In the genomic region with DNA sequence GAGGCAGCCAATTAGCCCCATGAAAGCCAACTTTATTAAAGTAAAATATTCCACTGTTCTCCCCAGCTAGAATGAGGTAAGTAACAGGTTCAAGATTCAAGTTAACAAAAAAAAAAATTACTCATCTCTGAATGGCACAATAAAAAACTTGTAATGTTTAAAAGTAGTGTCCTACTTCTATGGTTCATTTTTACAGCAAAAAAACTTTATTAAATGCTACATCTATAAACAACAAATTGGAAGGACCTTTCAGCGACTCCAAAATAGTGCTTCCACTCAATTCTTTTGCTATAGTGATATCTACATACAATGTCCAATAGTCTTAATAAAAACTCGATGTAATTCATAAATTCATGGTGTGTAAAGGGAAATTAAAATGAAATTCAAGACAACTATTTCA, we compare ENCODE assay signal across 29 cellular contexts.
"Had no signal": no experiment of that assay in that cellular context is flagged by ENCODE, and none has a peak within 500 bp of the region (broad histone marks: within the 10 kb centered on the region; RNA-seq: fewer than 3 reads in every experiment).

No MANE protein-coding gene starts in this region.

- H3K27me3 ChIP-seq: stomach, suprapubic skin, testis, thyroid gland, tibial artery, tibial nerve, transverse colon, upper lobe of left lung, upper lobe of right lung, uterus, vagina had no signal

- DNase-seq: stimulated activated CD4-positive, alpha-beta T cell treated with anti-CD3 and anti-CD28 coated beads, Interleukin-2, amount 100 ng/mL, for 48 hours; stimulated activated CD4-positive, alpha-beta T cell treated with anti-CD3 and anti-CD28 coated beads, Interleukin-4, amount 100 ng/mL, for 1 hour; stimulated activated CD4-positive, alpha-beta T cell treated with anti-CD3 and anti-CD28 coated beads, Interleukin-4, amount 100 ng/mL, for 24 hours; stimulated activated CD4-positive, alpha-beta T cell treated with anti-CD3 and anti-CD28 coated beads, Interleukin-4, amount 100 ng/mL, for 4 hours; stimulated activated CD8-positive, alpha-beta memory T cell treated with anti-CD3 and anti-CD28 coated beads, Interleukin-4, amount 100 ng/mL, for 48 hours; stimulated activated naive B cell treated with anti-CD40 and anti-IgM and Interleukin-4, amounts not matched to agents 10 μg/mL and 1 μg/mL and 100 μg/mL, for 72 hours; stimulated activated naive CD4-positive, alpha-beta T cell; stimulated activated naive CD4-positive, alpha-beta T cell treated with Interleukin-2 at 50 U/mL for 16 hours; stimulated activated naive CD8-positive, alpha-beta T cell treated with anti-CD3 and anti-CD28 coated beads, Interleukin-15, amount 100 ng/mL, for 72 hours; stimulated activated naive CD8-positive, alpha-beta T cell treated with anti-CD3 and anti-CD28 coated beads, Interleukin-15, Interleukin-2, amounts not matched to agents 100 U/mL and 50 U/mL, for 24 hours; stomach; substantia nigra; testis; thyroid gland; tibial artery; transverse colon; trophoblast cell; upper lobe of left lung; upper lobe of right lung; uterus had no signal

- H3K27ac Mint-ChIP-seq: stimulated activated effector memory CD8-positive, alpha-beta T cell treated with anti-CD3 and anti-CD28 coated beads, Interleukin-12 subunit alpha, Interleukin-12 subunit beta, amount 100 ng/mL, for 72 hours; stimulated activated memory B cell treated with anti-CD40 and anti-IgM and Interleukin-4, amounts not matched to agents 10 μg/mL and 1 μg/mL and 100 μg/mL, for 72 hours; stimulated activated naive B cell treated with anti-CD40 and anti-IgM and Interleukin-4, amounts not matched to agents 10 μg/mL and 1 μg/mL and 100 μg/mL, for 72 hours; stimulated activated naive CD8-positive, alpha-beta T cell treated with anti-CD3 and anti-CD28 coated beads, Interleukin-15, amount 100 ng/mL, for 72 hours; stimulated activated naive CD8-positive, alpha-beta T cell treated with anti-CD3 and anti-CD28 coated beads, Interleukin-15, Interleukin-2, amounts not matched to agents 100 ng/mL and 50 ng/mL, for 24 hours; type B pancreatic cell had no signal

- H3K4me1 ChIP-seq: stomach, suprapubic skin, testis, thyroid gland, tibial artery, tibial nerve, transverse colon, upper lobe of left lung, upper lobe of right lung, uterus, vagina had no signal

- H3K9me3 ChIP-seq: stomach, suprapubic skin, testis, thoracic aorta, thyroid gland, tibial artery, tibial nerve, transverse colon, upper lobe of left lung, upper lobe of right lung, uterus, vagina had no signal

- H3K27me3 Mint-ChIP-seq: stimulated activated memory B cell treated with anti-CD40 and anti-IgM and Interleukin-4, amounts not matched to agents 10 μg/mL and 1 μg/mL and 100 μg/mL, for 72 hours; stimulated activated naive B cell treated with anti-CD40 and anti-IgM and Interleukin-4, amounts not matched to agents 10 μg/mL and 1 μg/mL and 100 μg/mL, for 72 hours; stimulated activated naive CD8-positive, alpha-beta T cell treated with anti-CD3 and anti-CD28 coated beads, Interleukin-15, amount 100 ng/mL, for 72 hours; stimulated activated naive CD8-positive, alpha-beta T cell treated with anti-CD3 and anti-CD28 coated beads, Interleukin-15, Interleukin-2, amounts not matched to agents 100 ng/mL and 50 ng/mL, for 24 hours; type B pancreatic cell had no signal

- H3K36me3 ChIP-seq: thoracic aorta, thyroid gland, tibial artery, tibial nerve, upper lobe of left lung, upper lobe of right lung, uterus, vagina had no signal

- FAIRE-seq: urothelium cell line had no signal

- H3K4me3 Mint-ChIP-seq: stimulated activated effector memory CD8-positive, alpha-beta T cell treated with anti-CD3 and anti-CD28 coated beads, Interleukin-12 subunit alpha, Interleukin-12 subunit beta, amount 100 ng/mL, for 72 hours; stimulated activated memory B cell treated with anti-CD40 and anti-IgM and Interleukin-4, amounts not matched to agents 10 μg/mL and 1 μg/mL and 100 μg/mL, for 72 hours; stimulated activated naive B cell treated with anti-CD40 and anti-IgM and Interleukin-4, amounts not matched to agents 10 μg/mL and 1 μg/mL and 100 μg/mL, for 72 hours; stimulated activated naive CD8-positive, alpha-beta T cell treated with anti-CD3 and anti-CD28 coated beads, Interleukin-15, amount 100 ng/mL, for 72 hours; stimulated activated naive CD8-positive, alpha-beta T cell treated with anti-CD3 and anti-CD28 coated beads, Interleukin-15, Interleukin-2, amounts not matched to agents 100 ng/mL and 50 ng/mL, for 24 hours; type B pancreatic cell had no signal

- H3K27ac ChIP-seq: stomach, suprapubic skin, testis, thoracic aorta, thyroid gland, tibial artery, tibial nerve, transverse colon, upper lobe of left lung, upper lobe of right lung, uterus, vagina had no signal

- H3K9me3 Mint-ChIP-seq: stimulated activated effector memory CD8-positive, alpha-beta T cell treated with anti-CD3 and anti-CD28 coated beads, Interleukin-12 subunit alpha, Interleukin-12 subunit beta, amount 100 ng/mL, for 72 hours; stimulated activated memory B cell treated with anti-CD40 and anti-IgM and Interleukin-4, amounts not matched to agents 10 μg/mL and 1 μg/mL and 100 μg/mL, for 72 hours; stimulated activated naive B cell treated with anti-CD40 and anti-IgM and Interleukin-4, amounts not matched to agents 10 μg/mL and 1 μg/mL and 100 μg/mL, for 72 hours; stimulated activated naive CD8-positive, alpha-beta T cell treated with anti-CD3 and anti-CD28 coated beads, Interleukin-15, amount 100 ng/mL, for 72 hours; stimulated activated naive CD8-positive, alpha-beta T cell treated with anti-CD3 and anti-CD28 coated beads, Interleukin-15, Interleukin-2, amounts not matched to agents 100 ng/mL and 50 ng/mL, for 24 hours; type B pancreatic cell had no signal

- H3K4me3 ChIP-seq: stomach, suprapubic skin, testis, thoracic aorta, thyroid gland, tibial artery, tibial nerve, transverse colon, upper lobe of left lung, upper lobe of right lung, uterus, vagina had no signal

- H3K4me1 Mint-ChIP-seq: stimulated activated effector memory CD8-positive, alpha-beta T cell treated with anti-CD3 and anti-CD28 coated beads, Interleukin-12 subunit alpha, Interleukin-12 subunit beta, amount 100 ng/mL, for 72 hours; stimulated activated memory B cell treated with anti-CD40 and anti-IgM and Interleukin-4, amounts not matched to agents 10 μg/mL and 1 μg/mL and 100 μg/mL, for 72 hours; stimulated activated naive B cell treated with anti-CD40 and anti-IgM and Interleukin-4, amounts not matched to agents 10 μg/mL and 1 μg/mL and 100 μg/mL, for 72 hours; stimulated activated naive CD8-positive, alpha-beta T cell treated with anti-CD3 and anti-CD28 coated beads, Interleukin-15, amount 100 ng/mL, for 72 hours had no signal

- ATAC-seq: stimulated activated effector memory CD8-positive, alpha-beta T cell treated with anti-CD3 and anti-CD28 coated beads, Interleukin-12 subunit alpha, Interleukin-12 subunit beta, amount 100 ng/mL, for 72 hours; stimulated activated memory B cell treated with anti-CD40 and anti-IgM and Interleukin-4, amounts not matched to agents 10 μg/mL and 1 μg/mL and 100 μg/mL, for 72 hours; stimulated activated naive B cell treated with anti-CD40 and anti-IgM and Interleukin-4, amounts not matched to agents 10 μg/mL and 1 μg/mL and 100 μg/mL, for 72 hours; stimulated activated naive CD8-positive, alpha-beta T cell treated with anti-CD3 and anti-CD28 coated beads, Interleukin-15, amount 100 ng/mL, for 72 hours; stimulated activated naive CD8-positive, alpha-beta T cell treated with anti-CD3 and anti-CD28 coated beads, Interleukin-15, Interleukin-2, amounts not matched to agents 100 U/mL and 50 U/mL, for 24 hours; upper lobe of right lung had no signal
